In the genomic region with DNA sequence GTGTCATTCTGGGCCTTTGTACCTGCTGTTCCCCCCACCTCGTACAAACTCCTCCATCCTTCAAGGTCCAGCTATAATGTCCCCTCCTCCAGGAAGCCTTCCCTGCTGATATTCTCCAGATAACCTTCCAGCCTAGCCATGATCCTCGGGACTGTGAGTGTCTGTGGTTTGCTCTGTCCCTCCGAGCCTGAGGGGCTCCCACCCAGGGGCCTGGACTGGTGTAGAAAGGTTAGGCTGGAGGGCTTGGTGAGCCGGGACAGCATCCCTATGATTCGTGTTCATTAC, we compare ENCODE assay signal across 18 cellular contexts. TPM values are rescaled to one million over a fixed set of nuclear protein-coding genes. Genes with fewer than 3 reads are reported as not detected.
DNase-seq lines count a peak whose midpoint lies in the region; ATAC-seq, FAIRE-seq and TF ChIP-seq lines count a peak whose summit lies in the region.
"Had no signal": no experiment of that assay in that cellular context is flagged by ENCODE, and none has a peak within 500 bp of the region (broad histone marks: within the 10 kb centered on the region; RNA-seq: fewer than 3 reads in every experiment).

No MANE protein-coding gene starts in this region.

- no peak overlapping the region for H3K9ac ChIP-seq in H1 (replicated peaks in 1 of 4; ENCODE audit: extremely low read depth in 1 of 4, low read depth in 3 of 4, low read length in 3 of 4)
- H3K9ac ChIP-seq: GM23248 had no signal

- 0 out of 2 replicates have a peak overlapping the region, but pooled peaks have one; percentile 14 for H2BK12ac ChIP-seq in H1 (ENCODE audit: low read depth, low read length)

- CTCF ChIA-PET in A549 (lab: Yijun Ruan, JAX), result interaction anchor here (0.7 to 1.5 kb wide), 2 partner anchors 18 to 372 kb away, joined by 3 to 6 read pairs; no protein-coding TSS in a partner anchor
- CTCF ChIA-PET in H1 (lab: Charles Lee; ENCODE audit: partially characterized antibody), result interaction anchor here (0.6 to 1.8 kb wide), 6 partner anchors 14 to 315 kb away, joined by 3 to 6 read pairs (median 3); no protein-coding TSS in a partner anchor

- no peak overlapping the region for H3K56ac ChIP-seq in H1 (replicated peaks; ENCODE audit: insufficient read length, low read depth, low read length)

- H3K4me2 ChIP-seq in A549 (no peak overlapping the region), H1 (ENCODE audit: insufficient read depth in 1 of 2, low read depth in 2 of 2, low read length in 2 of 2) (no peak overlapping the region)

- H3K23me2 ChIP-seq in H1 (ENCODE audit: low read depth, low read length), result peaks cover 14% of the 10 kb centered on the region; the same call in 1 of the 2 replicates

- no peak overlapping the region for H2BK5ac ChIP-seq in H1 (ENCODE audit: low read depth, low read length)

- no peaks in the 10 kb centered on the region for H3K9me3 ChIP-seq in A549
- H3K9me3 ChIP-seq in H1 (ENCODE audit: insufficient read depth in 2 of 2, low read depth in 1 of 2, low read length in 1 of 2), result no peaks in the 10 kb centered on the region; a peak in 1 of 4 replicates
- H3K9me3 ChIP-seq: Caco-2, HAP-1 had no signal

- H3K18ac ChIP-seq in H1 (ENCODE audit: extremely low read depth, low read length), result no peak overlapping the region

- H2AFZ ChIP-seq in H1 (ENCODE audit: low read length), result no peak overlapping the region
- H2AFZ ChIP-seq: GM23248 had no signal

- no peaks in the 10 kb centered on the region for H3K79me2 ChIP-seq in H1 (ENCODE audit: control insufficient read depth in 1 of 2, insufficient read depth in 2 of 2, low read length in 2 of 2)

- no peak overlapping the region for H4K91ac ChIP-seq in H1 (replicated peaks; ENCODE audit: insufficient read length, low read length)

- no peak overlapping the region for H3K27ac ChIP-seq in A549
- H3K27ac ChIP-seq in H1 (ENCODE audit: low read depth, low read length), result no peak overlapping the region
- H3K27ac ChIP-seq: GM23248 had no signal

- 50% methylated on average over 5 of the region's 5 CpGs for WGBS in A549 (ENCODE audit: missing lambda C conversion rate)
- 64% methylated on average over 5 of the region's 5 CpGs; no CpG with 5 or more reads in 1 of the 2 experiments for WGBS in H1 (ENCODE audit: extremely low coverage in 1 of 2, insufficient coverage in 1 of 2, insufficient read length in 1 of 2, insufficient replicate concordance in 2 of 2, low coverage in 1 of 2, low lambda C conversion rate in 2 of 2, missing lambda C conversion rate in 1 of 2), 2 experiments

- H3K4ac ChIP-seq in H1 (replicated peaks; ENCODE audit: insufficient read length, low read depth, low read length), result no peak overlapping the region

- no peak overlapping the region for H3K4me3 ChIP-seq in A549
- H3K4me3 ChIP-seq in H7 (ENCODE audit: insufficient read depth, low read depth, low read length), result no peak overlapping the region
- H3K4me3 ChIP-seq in H1 (ENCODE audit: extremely low read depth in 1 of 4, insufficient read depth in 2 of 4, low read depth in 3 of 4, low read length in 4 of 4), result no peak overlapping the region
- H3K4me3 ChIP-seq: GM23248, HAP-1 had no signal

- H3K36me3 ChIP-seq in H7 (replicated peaks; ENCODE audit: control insufficient read depth, insufficient read depth, low read length), result no peaks in the 10 kb centered on the region
- peaks cover 0 to 7% (median 0%) of the 10 kb centered on the region in 4 experiments; a peak in 1 of 8 replicates for H3K36me3 ChIP-seq in H1 (ENCODE audit: control insufficient read depth in 2 of 4, insufficient read depth in 4 of 4, low read length in 3 of 4)
- H3K36me3 ChIP-seq: HAP-1 had no signal

- no peak overlapping the region for H3K14ac ChIP-seq in H1 (ENCODE audit: insufficient read length)

- peaks cover 71% of the 10 kb centered on the region for H3K27me3 ChIP-seq in H7 (ENCODE audit: control insufficient read depth, insufficient read depth, low read length)
- peaks cover 49 to 81% (median 73%) of the 10 kb centered on the region in 4 experiments for H3K27me3 ChIP-seq in H1 (replicated peaks in 1 of 4; ENCODE audit: control insufficient read depth in 3 of 4, extremely low read depth in 1 of 4, insufficient read depth in 3 of 4, low read length in 3 of 4)

- no peak for ATAC-seq in A549
- no peak for ATAC-seq in HG03469 (IDR thresholded peaks at IDR 0.05; ENCODE audit: unreplicated experiment)
- no peak for ATAC-seq in sciatic nerve
- ATAC-seq: CD8-positive, alpha-beta T cell had no signal

- TF ChIP-seq RAD21 in A549 (conservative IDR thresholded peaks at IDR 0.05 in 1 of 2, IDR thresholded peaks at IDR 0.05 in 1 of 2), result no peak
- TF ChIP-seq RAD21 in H1 (IDR thresholded peaks at IDR 0.05 in 1 of 2, conservative IDR thresholded peaks at IDR 0.05 in 1 of 2; ENCODE audit: low read depth in 2 of 2, low read length in 2 of 2), result no peak

- FAIRE-seq in A549 (lab: Jason Lieb, UNC) (no peak), H1 (lab: Jason Lieb, UNC) (no peak)
- FAIRE-seq: G401.6, GM12892, GM19239 had no signal

- H4K5ac ChIP-seq in H1 (ENCODE audit: insufficient read length, low read depth, low read length), result no peak overlapping the region

- H3K4me1 ChIP-seq in A549, result peaks cover 14% of the 10 kb centered on the region; the same call in 1 of the 3 replicates
- peaks cover 0 to 20% (median 7%) of the 10 kb centered on the region in 4 experiments; a peak in 5 of 7 replicates for H3K4me1 ChIP-seq in H1 (replicated peaks in 1 of 4; ENCODE audit: control insufficient read depth in 3 of 4, insufficient read depth in 4 of 4, low read length in 3 of 4)

- TF ChIP-seq EP300 in A549 (IDR thresholded peaks at IDR 0.05) (no peak), H1 (IDR thresholded peaks at IDR 0.05; ENCODE audit: borderline replicate concordance in 1 of 2, low read depth in 2 of 2, low read length in 2 of 2) (no peak)

- no peak overlapping the region for H4K8ac ChIP-seq in H1 (ENCODE audit: extremely low read depth, insufficient read depth, low read length)

- no peak for TF ChIP-seq CTCF in A549 (IDR thresholded peaks at IDR 0.05)
- no peak for TF ChIP-seq CTCF in H1 (IDR thresholded peaks at IDR 0.05; ENCODE audit: control extremely low read depth in 1 of 3, insufficient read depth in 1 of 3, low read depth in 1 of 3, low read length in 3 of 3)

- TF ChIP-seq POLR2A in A549 (IDR thresholded peaks at IDR 0.05; ENCODE audit: low read length), result no peak
- TF ChIP-seq POLR2A in H1 (IDR thresholded peaks at IDR 0.05; ENCODE audit: control extremely low read depth in 1 of 2, low read depth in 2 of 2, low read length in 2 of 2), result no peak

- no peaks in the 10 kb centered on the region for H3K79me1 ChIP-seq in H1 (ENCODE audit: low read depth, low read length)

- intact Hi-C loops in sciatic nerve (cut with DNase I), result no loop called here

- H2AK5ac ChIP-seq in H1 (ENCODE audit: low read depth, low read length), result 0 out of 2 replicates have a peak overlapping the region, but pooled peaks have one; percentile 13

- no peak overlapping the region for H3K23ac ChIP-seq in H1 (ENCODE audit: insufficient read length)

- H2BK120ac ChIP-seq in H1 (replicated peaks; ENCODE audit: low read depth, low read length), result no peak overlapping the region

- POLR2A ChIA-PET in A549 (lab: Yijun Ruan, JAX) (no interaction called here), H1 (lab: Charles Lee; ENCODE audit: partially characterized antibody) (interaction anchor here (0.7 kb wide), 1 partner anchor 8 kb away, joined by 3 read pairs; no protein-coding TSS in a partner anchor)

- no peak overlapping the region for H2BK15ac ChIP-seq in H1 (ENCODE audit: low read length)

- peaks cover 2 to 15% of the 10 kb centered on the region in 2 experiments for H4K20me1 ChIP-seq in H1 (replicated peaks in 1 of 2; ENCODE audit: control insufficient read depth in 1 of 2, insufficient read depth in 2 of 2, low read length in 2 of 2)

- DNase-seq in A549 (ENCODE audit: low read depth in 1 of 2, low spot score in 1 of 2) (no peak), H7 (peak; percentile 23), H1 (ENCODE audit: low read depth in 1 of 2, low spot score in 2 of 2) (no peak), sciatic nerve (ENCODE audit: low spot score) (no peak), middle frontal gyrus (ENCODE audit: extremely low spot score, low spot score) (no peak)
- DNase-seq: C1 segment of cervical spinal cord; CD8-positive, alpha-beta T cell; DMS153; DND-41; GM23248; HFFc6 had no signal

- no peak overlapping the region for H2BK20ac ChIP-seq in H1 (ENCODE audit: low read length)

RNA-seq across cellular contexts. Expression of a gene that starts 2.9 kb away (rescaled TPM):
- polyA plus RNA-seq in A549 (2011; rRNA removed) (not detected in 2 replicates), A549 (2017; fragmentation: RNase III; extraction: RNeasy Plus Mini Kit Qiagen cat#74134 plus additional on column Dnase treatment) (not detected in 3 replicates), H1 (2011; rRNA removed) (0.17 and 0.35 TPM in 2 replicates)
- polyA plus RNA-seq in A549 (2012; cell fraction: cytosol; rRNA removed), result 0.03 TPM in 1 of 2 replicates, not detected in the other
- 0.10 TPM in 1 of 2 replicates, not detected in the other for polyA plus RNA-seq in A549 (2012; cell fraction: nucleus; rRNA removed)
- not detected in 2 replicates for polyA minus RNA-seq in A549 (2011; rRNA and poly(A)+ RNA removed)
- not detected in 2 replicates for total RNA-seq in H7 (2014; rRNA removed; shearing (Covaris generic))
- 0.17 and 0.25 TPM in 2 replicates for total RNA-seq in H1 (2021; fragmentation: NEBNext Ultra II Directional; extraction: Animal tissue kit (Norgen Biotek cat#: 25700))
- 0.37 TPM for polyA plus RNA-seq in H1 (2011; cell fraction: cytosol; rRNA removed)
- 0.91 TPM for polyA plus RNA-seq in H1 (2011; cell fraction: nucleus; rRNA removed)
- 0.09 to 0.24 TPM (median 0.16 TPM) in 3 of 4 replicates, not detected in the other for polyA plus RNA-seq in H1 (2012, experiment 1 of 2)
- polyA plus RNA-seq in H1 (2012, experiment 2 of 2), result 0.09 TPM
- 0.16 TPM for polyA plus RNA-seq in H1 (2013, experiment 1 of 2)
- 0.15 TPM for polyA plus RNA-seq in H1 (2013, experiment 2 of 2)
- 0.19 and 0.29 TPM in 2 replicates for polyA minus RNA-seq in H1 (2011; rRNA and poly(A)+ RNA removed)
- not detected for polyA minus RNA-seq in H1 (2011; cell fraction: cytosol; rRNA and poly(A)+ RNA removed)
- not detected for polyA minus RNA-seq in H1 (2011; cell fraction: nucleus; rRNA and poly(A)+ RNA removed)
- total RNA-seq in sciatic nerve, result 7.6 TPM
- total RNA-seq: A673; CD8-positive, alpha-beta T cell had no signal

RNA-seq across cellular contexts. Expression of a gene that starts 37.8 kb away (rescaled TPM):
- polyA plus RNA-seq in A549 (2011; rRNA removed) (19.2 and 29.6 TPM in 2 replicates), A549 (2017; fragmentation: RNase III; extraction: RNeasy Plus Mini Kit Qiagen cat#74134 plus additional on column Dnase treatment) (27.9 to 28.6 TPM (median 28.2 TPM) in 3 replicates), H1 (2011; rRNA removed) (46.4 and 77.0 TPM in 2 replicates)
- polyA plus RNA-seq in A549 (2012; cell fraction: cytosol; rRNA removed), result 20.0 and 24.8 TPM in 2 replicates
- polyA plus RNA-seq in A549 (2012; cell fraction: nucleus; rRNA removed), result 90.7 and 95.7 TPM in 2 replicates
- 45.6 and 52.9 TPM in 2 replicates for polyA minus RNA-seq in A549 (2011; rRNA and poly(A)+ RNA removed)
- total RNA-seq in H7 (2014; rRNA removed; shearing (Covaris generic)), result 92.6 and 95.8 TPM in 2 replicates
- total RNA-seq in H1 (2021; fragmentation: NEBNext Ultra II Directional; extraction: Animal tissue kit (Norgen Biotek cat#: 25700)), result 62.0 and 64.6 TPM in 2 replicates
- polyA plus RNA-seq in H1 (2011; cell fraction: cytosol; rRNA removed), result 21.2 TPM
- polyA plus RNA-seq in H1 (2011; cell fraction: nucleus; rRNA removed), result 103 TPM
- polyA plus RNA-seq in H1 (2012, experiment 1 of 2), result 27.7 to 47.4 TPM (median 46.0 TPM) in 4 replicates
- 32.1 TPM for polyA plus RNA-seq in H1 (2012, experiment 2 of 2)
- 28.2 TPM for polyA plus RNA-seq in H1 (2013, experiment 1 of 2)
- 27.5 TPM for polyA plus RNA-seq in H1 (2013, experiment 2 of 2)
- 70.9 and 84.6 TPM in 2 replicates for polyA minus RNA-seq in H1 (2011; rRNA and poly(A)+ RNA removed)
- 56.1 TPM for polyA minus RNA-seq in H1 (2011; cell fraction: cytosol; rRNA and poly(A)+ RNA removed)
- 58.3 TPM for polyA minus RNA-seq in H1 (2011; cell fraction: nucleus; rRNA and poly(A)+ RNA removed)
- total RNA-seq in sciatic nerve, result 57.8 TPM
